ENCODE assay signal across 10 cellular contexts in genomic region chrX:101803451-101803850, GRCh38.
DNase-seq lines count a peak whose midpoint lies in the region; TF ChIP-seq lines count a peak whose summit lies in the region.
"Had no signal": no experiment of that assay in that cellular context is flagged by ENCODE, and none has a peak within 500 bp of the region (broad histone marks: within the 10 kb centered on the region; RNA-seq: fewer than 3 reads in every experiment).

No MANE protein-coding gene starts in this region.

- peak; percentile 12 for DNase-seq in activated CD4-positive, alpha-beta T cell treated with anti-CD3 and anti-CD28 coated beads, Interleukin-2, amount 10 ng/mL, durations not matched to agents 7 days and 5 days
- DNase-seq in activated CD4-positive, alpha-beta T cell treated with anti-CD3 and anti-CD28 coated beads for 1 hour, result no peak
- DNase-seq in fibroblast of the aortic adventitia (ENCODE audit: low read depth) (peak; percentile 21), suprapubic skin (ENCODE audit: low spot score in 2 of 2) (no peak), RPMI8226 (no peak), C1 segment of cervical spinal cord (lab: John Stamatoyannopoulos, UW) (no peak)
- DNase-seq in CD8-positive, alpha-beta memory T cell, result no peak
- DNase-seq: substantia nigra had no signal

- H3K4me3 ChIP-seq in OCI-LY3 (ENCODE audit: low read length) (no peak overlapping the region), fibroblast of the aortic adventitia (ENCODE audit: low read depth, low read length) (no peak overlapping the region), suprapubic skin (no peak overlapping the region)
- H3K4me3 ChIP-seq in CD8-positive, alpha-beta memory T cell (ENCODE audit: low read length), result no peak overlapping the region

- no peaks in the 10 kb centered on the region for H3K79me2 ChIP-seq in OCI-LY3 (ENCODE audit: low read length)

- peak; percentile 46 for TF ChIP-seq CTCF in OCI-LY3 (IDR thresholded peaks at IDR 0.05; ENCODE audit: low read depth, low read length)
- peak; percentile 51 for TF ChIP-seq CTCF in fibroblast of the aortic adventitia (IDR thresholded peaks at IDR 0.05; ENCODE audit: insufficient read depth, low read length)
- peak; percentile 14 to 38 for TF ChIP-seq CTCF in suprapubic skin (IDR thresholded peaks at IDR 0.05)

- no peak overlapping the region for H3K4me2 ChIP-seq in OCI-LY3 (ENCODE audit: low read length)

- 26% methylated on average over 2 of the region's 2 CpGs for WGBS in suprapubic skin

- no peaks in the 10 kb centered on the region for H3K36me3 Mint-ChIP-seq in activated CD4-positive, alpha-beta T cell treated with anti-CD3 and anti-CD28 coated beads, Interleukin-2, amount 10 ng/mL, durations not matched to agents 7 days and 5 days (ENCODE audit: low read depth)
- no peaks in the 10 kb centered on the region for H3K36me3 Mint-ChIP-seq in CD8-positive, alpha-beta memory T cell
- H3K36me3 Mint-ChIP-seq: naive thymus-derived CD4-positive, alpha-beta T cell had no signal

- CTCF ChIA-PET in activated CD4-positive, alpha-beta T cell treated with anti-CD3 and anti-CD28 coated beads, Interleukin-2, amount 10 ng/mL, durations not matched to agents 7 days and 5 days (lab: Charles Lee), result no interaction called here
- CTCF ChIA-PET in CD8-positive, alpha-beta memory T cell (lab: Charles Lee), result no interaction called here

- no peak for TF ChIP-seq EP300 in suprapubic skin (IDR thresholded peaks at IDR 0.05)

- H4K20me1 ChIP-seq in OCI-LY3 (ENCODE audit: insufficient read depth, low read length), result no peaks in the 10 kb centered on the region

- H3K27me3 ChIP-seq in OCI-LY3 (ENCODE audit: low read depth, low read length) (no peaks in the 10 kb centered on the region), suprapubic skin (no peaks in the 10 kb centered on the region)
- no peaks in the 10 kb centered on the region for H3K27me3 ChIP-seq in CD8-positive, alpha-beta memory T cell (ENCODE audit: insufficient read depth, low read length, poor library complexity, severe bottlenecking)

- no peak overlapping the region for H2AFZ ChIP-seq in OCI-LY3 (ENCODE audit: low read depth, low read length)

- H3K27ac ChIP-seq in OCI-LY3 (ENCODE audit: low read length), result no peak overlapping the region
- no peak overlapping the region for H3K27ac ChIP-seq in suprapubic skin
- H3K27ac ChIP-seq in CD8-positive, alpha-beta memory T cell (ENCODE audit: low read depth, low read length), result no peak overlapping the region

- no peak for TF ChIP-seq POLR2A in suprapubic skin (IDR thresholded peaks at IDR 0.05)

- no peaks in the 10 kb centered on the region for H3K36me3 ChIP-seq in OCI-LY3 (replicated peaks; ENCODE audit: low read depth, low read length)
- H3K36me3 ChIP-seq in suprapubic skin, result no peaks in the 10 kb centered on the region
- H3K36me3 ChIP-seq in CD8-positive, alpha-beta memory T cell (ENCODE audit: insufficient read depth, low read length), result no peaks in the 10 kb centered on the region

- no peak overlapping the region for H3K27ac Mint-ChIP-seq in activated CD4-positive, alpha-beta T cell treated with anti-CD3 and anti-CD28 coated beads, Interleukin-2, amount 10 ng/mL, durations not matched to agents 7 days and 5 days
- no peak overlapping the region for H3K27ac Mint-ChIP-seq in CD8-positive, alpha-beta memory T cell
- H3K27ac Mint-ChIP-seq: naive thymus-derived CD4-positive, alpha-beta T cell had no signal

- H3K9ac ChIP-seq in OCI-LY3 (ENCODE audit: low read length), result no peak overlapping the region

- H3K4me1 ChIP-seq in OCI-LY3 (ENCODE audit: low read length), result peaks cover 4% of the 10 kb centered on the region
- no peaks in the 10 kb centered on the region for H3K4me1 ChIP-seq in suprapubic skin
- H3K4me1 ChIP-seq in CD8-positive, alpha-beta memory T cell (ENCODE audit: insufficient read depth, low read length), result no peaks in the 10 kb centered on the region

- H3K27me3 Mint-ChIP-seq in activated CD4-positive, alpha-beta T cell treated with anti-CD3 and anti-CD28 coated beads, Interleukin-2, amount 10 ng/mL, durations not matched to agents 7 days and 5 days, result no peaks in the 10 kb centered on the region
- peaks cover 0 to 4% of the 10 kb centered on the region in 2 donors for H3K27me3 Mint-ChIP-seq in CD8-positive, alpha-beta memory T cell
- H3K27me3 Mint-ChIP-seq: naive thymus-derived CD4-positive, alpha-beta T cell had no signal

- POLR2A ChIA-PET in activated CD4-positive, alpha-beta T cell treated with anti-CD3 and anti-CD28 coated beads, Interleukin-2, amount 10 ng/mL, durations not matched to agents 7 days and 5 days (lab: Charles Lee), result no interaction called here
- POLR2A ChIA-PET in CD8-positive, alpha-beta memory T cell (lab: Charles Lee), result interaction anchor here (1.1 kb wide), 1 partner anchor 128 kb away, joined by 3 read pairs; the partner anchor contains the start of gene ZMAT1

- no peak overlapping the region for H3K4me3 Mint-ChIP-seq in activated CD4-positive, alpha-beta T cell treated with anti-CD3 and anti-CD28 coated beads, Interleukin-2, amount 10 ng/mL, durations not matched to agents 7 days and 5 days
- H3K4me3 Mint-ChIP-seq in CD8-positive, alpha-beta memory T cell, result no peak overlapping the region
- H3K4me3 Mint-ChIP-seq: naive thymus-derived CD4-positive, alpha-beta T cell had no signal

- H3K9me3 Mint-ChIP-seq in activated CD4-positive, alpha-beta T cell treated with anti-CD3 and anti-CD28 coated beads, Interleukin-2, amount 10 ng/mL, durations not matched to agents 7 days and 5 days, result no peaks in the 10 kb centered on the region
- no peaks in the 10 kb centered on the region for H3K9me3 Mint-ChIP-seq in CD8-positive, alpha-beta memory T cell

- peaks cover 4% of the 10 kb centered on the region for H3K4me1 Mint-ChIP-seq in activated CD4-positive, alpha-beta T cell treated with anti-CD3 and anti-CD28 coated beads, Interleukin-2, amount 10 ng/mL, durations not matched to agents 7 days and 5 days
- peaks cover 2 to 11% (median 9%) of the 10 kb centered on the region in 3 donors for H3K4me1 Mint-ChIP-seq in CD8-positive, alpha-beta memory T cell

- H3K9me3 ChIP-seq in OCI-LY3 (ENCODE audit: insufficient read depth, low read length), result no peaks in the 10 kb centered on the region
- H3K9me3 ChIP-seq in suprapubic skin, result no peaks in the 10 kb centered on the region
- H3K9me3 ChIP-seq in CD8-positive, alpha-beta memory T cell (ENCODE audit: low read length), result no peaks in the 10 kb centered on the region

Comparison
In these comparisons a context has a peak if more than half of its experiments do, and no peak if none do; other contexts are left out.
1. DNase-seq: peak in activated CD4-positive, alpha-beta T cell treated with anti-CD3 and anti-CD28 coated beads, Interleukin-2, amount 10 ng/mL, durations not matched to agents 7 days and 5 days (single experiment) and fibroblast of the aortic adventitia (single experiment); none in activated CD4-positive, alpha-beta T cell treated with anti-CD3 and anti-CD28 coated beads for 1 hour (single experiment), suprapubic skin (0 of 2), RPMI8226 (single experiment), C1 segment of cervical spinal cord (0 of 14) and CD8-positive, alpha-beta memory T cell (0 of 5).
2. Peak in every context shown above with its lines, with median percentiles within 50 percentile points of each other: CTCF ChIP-seq.